ENCODE assay signal across 8 cellular contexts in the genomic region with DNA sequence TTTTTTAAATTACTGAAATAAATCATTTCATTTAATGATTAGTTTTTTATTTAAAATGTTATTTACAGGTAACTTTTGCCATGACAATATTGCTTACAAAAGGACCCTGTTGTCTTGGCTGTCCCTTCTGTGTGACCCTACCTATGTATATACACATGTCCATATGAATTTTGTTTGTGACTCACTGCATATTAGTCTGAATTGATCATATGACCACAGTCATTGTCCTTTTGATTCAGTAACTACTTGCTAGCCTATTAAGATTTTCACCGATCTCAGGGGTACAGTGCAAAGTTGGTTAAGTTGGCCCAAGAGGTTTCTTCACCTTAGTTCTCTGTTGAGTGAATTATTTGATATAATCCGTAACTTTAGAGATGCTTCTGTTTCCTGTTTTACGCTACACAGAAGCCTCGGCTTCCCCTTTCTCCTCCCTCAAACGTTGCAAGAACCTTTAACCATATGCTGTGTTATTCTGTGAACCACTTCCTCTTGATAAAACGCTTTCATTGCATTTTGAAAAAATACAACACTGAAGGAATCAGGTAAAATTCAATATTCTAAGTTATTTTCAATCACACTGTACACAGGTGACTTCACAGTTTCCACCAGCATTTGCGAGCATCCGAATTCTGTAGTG. TPM values are rescaled to one million over a fixed set of nuclear protein-coding genes. Genes with fewer than 3 reads are reported as not detected.
DNase-seq lines count a peak whose midpoint lies in the region; ATAC-seq and TF ChIP-seq lines count a peak whose summit lies in the region.

No MANE protein-coding gene starts in this region.

- no peaks in the 10 kb centered on the region for H3K27me3 Mint-ChIP-seq in naive B cell

- H3K4me2 ChIP-seq in OCI-LY3 (ENCODE audit: low read length) (peak overlapping the region; percentile 86), GM23248 (ENCODE audit: unreplicated experiment) (no peak overlapping the region)

- H3K27ac Mint-ChIP-seq in naive B cell, result peak overlapping the region; percentile 58 to 94 (median 82)

- in situ Hi-C loops in GM23248 (cut with MboI), result no loop called here

- no peaks in the 10 kb centered on the region for H3K9me3 ChIP-seq in OCI-LY3 (ENCODE audit: insufficient read depth, low read length)
- no peaks in the 10 kb centered on the region for H3K9me3 ChIP-seq in GM23248 (ENCODE audit: low read depth)

- 88 to 89% methylated on average over 8 of the region's 8 CpGs for WGBS in GM23248 (ENCODE audit: low coverage in 1 of 2, low lambda C conversion rate in 2 of 2, missing lambda C conversion rate in 2 of 2), 2 experiments

- H3K36me3 ChIP-seq in OCI-LY3 (replicated peaks; ENCODE audit: low read depth, low read length) (peaks cover 4% of the 10 kb centered on the region), GM23248 (ENCODE audit: low read depth) (0 out of 2 replicates have a peak, but pooled peaks cover 3% of the 10 kb centered on the region)

- peaks cover 0 to 10% of the 10 kb centered on the region in 2 donors for H3K36me3 Mint-ChIP-seq in naive B cell

- H3K27ac ChIP-seq in OCI-LY3 (ENCODE audit: low read length) (peak overlapping the region; percentile 95), GM23248 (no peak overlapping the region)

- peak; percentile 79 for DNase-seq in naive B cell
- no peak for DNase-seq in HCEC 1CT
- DNase-seq in epidermal melanocyte (ENCODE audit: insufficient read length, low spot score), result no peak
- no peak for DNase-seq in GM23248
- no peak for DNase-seq in NCI-H1417 (lab: John Stamatoyannopoulos, UW)

- H3K4me1 ChIP-seq in OCI-LY3 (ENCODE audit: low read length) (peaks cover 67% of the 10 kb centered on the region), GM23248 (ENCODE audit: insufficient read depth) (peaks cover 28% of the 10 kb centered on the region)

- peaks cover 62 to 81% (median 71%) of the 10 kb centered on the region in 3 donors for H3K4me1 Mint-ChIP-seq in naive B cell

- H3F3A ChIP-seq in GM23248 (ENCODE audit: insufficient read depth), result peaks cover 17% of the 10 kb centered on the region

- no peaks in the 10 kb centered on the region for H3K9me2 ChIP-seq in GM23248 (ENCODE audit: insufficient read depth)

- H3K27me3 ChIP-seq in OCI-LY3 (ENCODE audit: low read depth, low read length), result no peaks in the 10 kb centered on the region
- H3K27me3 ChIP-seq in GM23248 (replicated peaks; ENCODE audit: insufficient read depth), result no peaks in the 10 kb centered on the region

- H3K9ac ChIP-seq in OCI-LY3 (ENCODE audit: low read length), result peak overlapping the region; percentile 58
- H3K9ac ChIP-seq in GM23248, result no peak overlapping the region

- H3K9me3 Mint-ChIP-seq in naive B cell, result no peaks in the 10 kb centered on the region

- H4K20me1 ChIP-seq in OCI-LY3 (ENCODE audit: insufficient read depth, low read length), result peaks cover 4% of the 10 kb centered on the region; the same call in 1 of the 2 replicates
- no peaks in the 10 kb centered on the region for H4K20me1 ChIP-seq in GM23248 (ENCODE audit: insufficient read depth)

- no peak for TF ChIP-seq CTCF in OCI-LY3 (IDR thresholded peaks at IDR 0.05; ENCODE audit: low read depth, low read length)

- peaks cover 89% of the 10 kb centered on the region for H3K79me2 ChIP-seq in OCI-LY3 (ENCODE audit: low read length)
- peaks cover 75% of the 10 kb centered on the region for H3K79me2 ChIP-seq in GM23248 (ENCODE audit: insufficient read depth)

- no peak overlapping the region for H2AFZ ChIP-seq in OCI-LY3 (ENCODE audit: low read depth, low read length)
- H2AFZ ChIP-seq in GM23248, result no peak overlapping the region

- ATAC-seq in GM18520 (IDR thresholded peaks at IDR 0.05; ENCODE audit: unreplicated experiment) (peak; percentile 40), HG02759 (IDR thresholded peaks at IDR 0.05; ENCODE audit: unreplicated experiment) (peak; percentile 55), naive B cell (ENCODE audit: low read depth in 2 of 2) (peak; percentile 87 to 90)

- H3K4me3 Mint-ChIP-seq in naive B cell, result peak overlapping the region; percentile 66 to 88 (median 78)

- H3K4me3 ChIP-seq in OCI-LY3 (ENCODE audit: low read length) (peak overlapping the region; percentile 70), GM23248 (no peak overlapping the region)

RNA-seq across cellular contexts. Expression of gene APBB1IP, which starts 43.9 kb away (rescaled TPM):
- polyA plus RNA-seq in naive B cell (ENCODE audit: low read depth in 6 of 6) (10 to 100 TPM; 40.1 to 76.1 (median 45.0) TPM), GM23248 (2016; fragmentation: Nextera tagmentation; extraction: Ambion mirVana) (25.0 and 25.1 TPM in 2 replicates)
- 7.3 and 9.4 TPM in 2 replicates for total RNA-seq in GM23248 (2014; rRNA removed; shearing (Covaris generic))
